In the genomic region with DNA sequence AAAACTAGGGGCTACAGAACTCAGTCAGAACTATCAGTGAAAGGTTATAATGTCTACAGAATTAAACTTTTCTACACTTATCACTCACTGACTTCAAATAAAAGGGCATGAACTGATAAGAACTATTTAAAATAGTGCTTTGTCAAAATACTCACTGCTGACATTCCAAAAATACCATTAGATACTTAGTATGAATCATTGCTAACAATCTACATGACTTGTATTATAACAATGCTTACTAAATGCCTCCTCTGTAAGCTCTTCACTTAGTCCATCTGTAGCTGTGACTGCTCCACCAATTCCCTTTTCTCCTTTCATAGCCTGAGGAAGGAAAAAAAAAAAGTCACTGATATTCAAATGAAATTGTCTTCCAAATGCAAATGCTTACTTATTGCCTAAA, we compare ENCODE assay signal across 12 cellular contexts. TPM values are rescaled to one million over a fixed set of nuclear protein-coding genes. Genes with fewer than 3 reads are reported as not detected.
DNase-seq lines count a peak whose midpoint lies in the region; ATAC-seq, FAIRE-seq and TF ChIP-seq lines count a peak whose summit lies in the region.
"Had no signal": no experiment of that assay in that cellular context is flagged by ENCODE, and none has a peak within 500 bp of the region (broad histone marks: within the 10 kb centered on the region; RNA-seq: fewer than 3 reads in every experiment).

No MANE protein-coding gene starts in this region.

- DNase-seq in GM03348 (ENCODE audit: low spot score) (peak; percentile 67), RWPE2 (ENCODE audit: low spot score) (no peak), fibroblast of peridontal ligament (ENCODE audit: extremely low read depth) (peak; percentile 55), pancreas (no peak), frontal cortex (ENCODE audit: low spot score in 2 of 2) (no peak), NCI-H1105 (lab: John Stamatoyannopoulos, UW) (no peak)
- DNase-seq: activated CD4-positive, alpha-beta T cell treated with anti-CD3 and anti-CD28 coated beads for 1 hour; DMS 273 treated with DMSO at 0.1 percent for 48 hours; RPMI8226; stimulated activated CD4-positive, alpha-beta T cell treated with anti-CD3 and anti-CD28 coated beads, Interleukin-2, amount 100 ng/mL, for 24 hours had no signal

- H3K4me3 ChIP-seq in RWPE2 (ENCODE audit: severe bottlenecking): no peak overlapping the region
- no peak overlapping the region for H3K4me3 ChIP-seq in pancreas

- ATAC-seq in RWPE2 (ENCODE audit: low read depth): peak; percentile 93
- peak in 2 of 4 donors; percentile 43 to 54 for ATAC-seq in pancreas
- no peak for ATAC-seq in HG02870 (IDR thresholded peaks at IDR 0.05; ENCODE audit: unreplicated experiment)
- no peak for ATAC-seq in GM21381 (IDR thresholded peaks at IDR 0.05; ENCODE audit: unreplicated experiment)

- H3K4me1 ChIP-seq in RWPE2 (ENCODE audit: insufficient read depth, poor library complexity, severe bottlenecking): no peaks in the 10 kb centered on the region
- peaks cover 5 to 8% (median 5%) of the 10 kb centered on the region in 3 donors for H3K4me1 ChIP-seq in pancreas

- FAIRE-seq in pancreas (lab: Jason Lieb, UNC) (peak; percentile 60), frontal cortex (lab: Jason Lieb, UNC) (no peak)

- intact Hi-C loops in pancreas (cut with DNase I): no loop called here

- H3K36me3 ChIP-seq in RWPE2 (ENCODE audit: low read depth): peaks cover 97% of the 10 kb centered on the region
- H3K36me3 ChIP-seq in pancreas: peaks cover 0 to 47% (median 5%) of the 10 kb centered on the region in 3 donors

- H3K27ac ChIP-seq in RWPE2 (ENCODE audit: poor library complexity, severe bottlenecking): peak overlapping the region; percentile 30
- no peak overlapping the region for H3K27ac ChIP-seq in pancreas

- H3K27me3 ChIP-seq in RWPE2 (ENCODE audit: insufficient read depth, poor library complexity, severe bottlenecking): no peaks in the 10 kb centered on the region
- H3K27me3 ChIP-seq in pancreas: no peaks in the 10 kb centered on the region

- no peak for TF ChIP-seq CTCF in RWPE2 (IDR thresholded peaks at IDR 0.05; ENCODE audit: poor library complexity, severe bottlenecking)
- no peak for TF ChIP-seq CTCF in pancreas (IDR thresholded peaks at IDR 0.05)

- H3K9me3 ChIP-seq in RWPE2 (ENCODE audit: severe bottlenecking) (no peaks in the 10 kb centered on the region), pancreas (no peaks in the 10 kb centered on the region)

RNA-seq across cellular contexts. Expression of gene NFYB, which starts 17.0 kb away (rescaled TPM):
- total RNA-seq in pancreas (10 to 100 TPM in 3 of 6 donors, 1 to 10 TPM in 3; 7.8 to 14.3 (median 9.4) TPM), frontal cortex (39.9 TPM)
- 10 to 100 TPM; 10.8 to 15.8 TPM for polyA plus RNA-seq in pancreas

RNA-seq across cellular contexts. Expression of gene HCFC2, which starts 56.7 kb away (rescaled TPM):
- total RNA-seq in pancreas (10 to 100 TPM in 1 of 6 donors, 1 to 10 TPM in 5; 6.8 to 10.7 (median 8.7) TPM), frontal cortex (62.4 TPM)
- polyA plus RNA-seq in pancreas: 1 to 10 TPM; 4.2 to 9.0 TPM

Comparison
In these comparisons a context has a peak if more than half of its experiments do, and no peak if none do; other contexts are left out.
1. DNase-seq: peak in GM03348 (single experiment) and fibroblast of peridontal ligament (single experiment); none in RWPE2 (single experiment), pancreas (0 of 6), frontal cortex (0 of 2) and NCI-H1105 (single experiment).